1 cellular context compared by ENCODE assay signal in the genomic region with DNA sequence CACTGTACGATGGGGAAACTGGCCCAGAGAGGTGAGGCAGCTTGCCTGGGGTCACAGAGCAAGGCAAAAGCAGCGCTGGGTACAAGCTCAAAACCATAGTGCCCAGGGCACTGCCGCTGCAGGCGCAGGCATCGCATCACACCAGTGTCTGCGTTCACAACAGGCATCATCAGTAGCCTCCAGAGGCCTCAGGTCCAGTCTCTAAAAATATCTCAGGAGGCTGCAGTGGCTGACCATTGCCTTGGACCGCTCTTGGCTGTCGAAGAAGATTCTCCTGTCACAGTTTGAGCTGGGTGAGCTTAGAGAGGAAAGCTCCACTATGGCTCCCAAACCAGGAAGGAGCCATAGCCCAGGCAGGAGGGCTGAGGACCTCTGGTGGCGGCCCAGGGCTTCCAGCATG. TPM values are rescaled to one million over a fixed set of nuclear protein-coding genes. Genes with fewer than 3 reads are reported as not detected.
"Had no signal": no experiment of that assay in that cellular context is flagged by ENCODE, and none has a peak within 500 bp of the region (broad histone marks: within the 10 kb centered on the region; RNA-seq: fewer than 3 reads in every experiment).

No MANE protein-coding gene starts in this region.

RNA-seq across cellular contexts. Expression of gene IQSEC3, which starts 51.2 kb away (rescaled TPM):
- total RNA-seq: pulmonary artery endothelial cell had no signal
